ENCODE assay signal across 8 cellular contexts in the genomic region with DNA sequence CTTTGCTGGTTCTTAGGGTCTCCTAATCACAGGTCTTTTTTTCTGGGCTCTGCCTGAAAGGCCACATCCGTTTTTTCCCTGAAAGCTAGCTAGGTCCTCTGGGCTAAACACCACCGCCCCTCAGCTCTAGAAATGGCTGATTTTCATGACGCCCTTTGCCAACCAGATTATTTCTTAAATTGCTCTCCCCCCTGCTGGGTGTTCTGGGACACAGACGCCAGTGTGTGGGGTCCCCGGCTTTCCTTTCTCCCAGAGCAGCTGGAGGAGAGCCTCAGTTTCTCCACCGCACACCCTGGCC. TPM values are rescaled to one million over a fixed set of nuclear protein-coding genes. Genes with fewer than 3 reads are reported as not detected.
A peak's percentile ranks its signal among the peaks of the same experiment; 100 is the strongest.
DNase-seq lines count a peak whose midpoint lies in the region; ATAC-seq and TF ChIP-seq lines count a peak whose summit lies in the region.

No MANE protein-coding gene starts in this region.

- H3K4me1 ChIP-seq in cardiac muscle cell (ENCODE audit: low read depth): peaks cover 46% of the 10 kb centered on the region
- H3K4me1 ChIP-seq in lung (ENCODE audit: control insufficient read depth in 2 of 2, insufficient read depth in 2 of 2, low read length in 2 of 2): peaks cover 21 to 39% of the 10 kb centered on the region in 2 donors
- peaks cover 83% of the 10 kb centered on the region for H3K4me1 ChIP-seq in vagina

- H3K36me3 ChIP-seq in cardiac muscle cell: no peaks in the 10 kb centered on the region
- H3K36me3 ChIP-seq in brain microvascular endothelial cell (replicated peaks): no peaks in the 10 kb centered on the region
- H3K36me3 ChIP-seq in lung (ENCODE audit: control insufficient read depth in 2 of 2, insufficient read depth in 2 of 2, low read length in 2 of 2): no peaks in the 10 kb centered on the region
- no peaks in the 10 kb centered on the region for H3K36me3 ChIP-seq in vagina

- H3K27me3 ChIP-seq in cardiac muscle cell (no peaks in the 10 kb centered on the region), brain microvascular endothelial cell (replicated peaks) (no peaks in the 10 kb centered on the region), lung (ENCODE audit: control insufficient read depth, insufficient read depth) (no peaks in the 10 kb centered on the region), vagina (no peaks in the 10 kb centered on the region)

- no peak for TF ChIP-seq POLR2A in vagina (IDR thresholded peaks at IDR 0.05)

- H3K4me3 ChIP-seq in cardiac muscle cell (peak overlapping the region; percentile 28), brain microvascular endothelial cell (ENCODE audit: low read depth, low read length) (peak overlapping the region; percentile 51), lung (peak overlapping the region; percentile 46), vagina (peak overlapping the region; percentile 55 to 77)

- 16 to 17% methylated on average over 6 of the region's 6 CpGs for WGBS in lung, 2 donors

- intact Hi-C loops in cardiac septum (cut with DNase I): loop anchor here (2.0 kb wide), 2 partner anchors 49 to 65 kb away; partner anchors contain the start of gene CTDSP2
- intact Hi-C loops in vagina (cut with DNase I): loop anchor here (5.0 kb wide), 1 partner anchor 64 kb away; no protein-coding TSS in a partner anchor

- H3K9me3 ChIP-seq in cardiac muscle cell (ENCODE audit: low read depth) (no peaks in the 10 kb centered on the region), lung (ENCODE audit: control insufficient read depth in 2 of 2, insufficient read depth in 1 of 2, low read length in 1 of 2) (no peaks in the 10 kb centered on the region), vagina (no peaks in the 10 kb centered on the region)

- peak overlapping the region; percentile 31 for H3K27ac ChIP-seq in cardiac muscle cell
- peak overlapping the region; percentile 68 for H3K27ac ChIP-seq in brain microvascular endothelial cell
- H3K27ac ChIP-seq in lung (ENCODE audit: low read depth in 1 of 2, low read length in 1 of 2): peak overlapping the region; percentile 97 to 99
- H3K27ac ChIP-seq in vagina: peak overlapping the region; percentile 97

- DNase-seq in cardiac muscle cell (ENCODE audit: low read depth in 1 of 2, low spot score in 1 of 2) (peak; percentile 8 to 65), cardiac septum (ENCODE audit: low spot score) (no peak), brain microvascular endothelial cell (no peak), lung (ENCODE audit: low spot score) (no peak), vagina (ENCODE audit: extremely low spot score in 2 of 2) (no peak), SW480 (ENCODE audit: low spot score) (no peak)
- DNase-seq in activated CD4-positive, alpha-beta T cell treated with anti-CD3 and anti-CD28 coated beads, Interleukin-2, amount 50 U/mL, for 1 hour: no peak

- ATAC-seq in lung (ENCODE audit: insufficient read depth, low FRiP score) (no peak), HG02571 (IDR thresholded peaks at IDR 0.05; ENCODE audit: unreplicated experiment) (no peak)

- peak; percentile 14 for TF ChIP-seq CTCF in cardiac muscle cell (IDR thresholded peaks at IDR 0.05; ENCODE audit: low read depth, low read length)
- peak; percentile 11 for TF ChIP-seq CTCF in brain microvascular endothelial cell (IDR thresholded peaks at IDR 0.05; ENCODE audit: low read depth, low read length, missing control alignments)
- no peak for TF ChIP-seq CTCF in lung (IDR thresholded peaks at IDR 0.05; ENCODE audit: control extremely low read depth, extremely low read depth)
- peak in 1 of 3 experiments; percentile 38 for TF ChIP-seq CTCF in vagina (IDR thresholded peaks at IDR 0.05)

- in situ Hi-C loops in brain microvascular endothelial cell (cut with HindIII; ENCODE audit: low pct_ligation_motif_present, low sequenced_read_pairs): no loop called here

RNA-seq across cellular contexts. Expression of gene ATP23, which starts 45.3 kb away (rescaled TPM):
- total RNA-seq in cardiac muscle cell: 9.2 and 18.3 TPM in 2 replicates
- polyA plus RNA-seq in cardiac muscle cell: 11.4 and 14.3 TPM in 2 replicates
- total RNA-seq in cardiac septum: 6.2 TPM
- 1 to 10 TPM; 3.6 to 5.7 TPM for total RNA-seq in lung
- polyA plus RNA-seq in lung: 1 to 10 TPM; 6.1 to 6.9 TPM
- total RNA-seq in vagina: 31.9 TPM

RNA-seq across cellular contexts. Expression of gene CTDSP2, which starts 49.6 kb away (rescaled TPM):
- total RNA-seq in cardiac muscle cell (103 and 105 TPM in 2 replicates), cardiac septum (89.2 TPM), lung (100 to 1,000 TPM; 162 to 179 TPM), vagina (108 TPM)
- polyA plus RNA-seq in cardiac muscle cell (82.9 and 108 TPM in 2 replicates), lung (100 to 1,000 TPM in 1 of 2 donors, 10 to 100 TPM in 1; 46.8 to 104 TPM)

Comparison
In these comparisons a context has a peak if more than half of its experiments do, and no peak if none do; other contexts are left out.
1. DNase-seq: peak in cardiac muscle cell (2 of 2); none in cardiac septum (single experiment), brain microvascular endothelial cell (single experiment), lung (single experiment), vagina (0 of 2), activated CD4-positive, alpha-beta T cell treated with anti-CD3 and anti-CD28 coated beads, Interleukin-2, amount 50 U/mL, for 1 hour (single experiment) and SW480 (single experiment).
2. H3K27ac ChIP-seq: peak in every context shown above with its lines; median percentile 98 in lung; 97 in vagina; 68 in brain microvascular endothelial cell; 31 in cardiac muscle cell.
3. Peak in every context shown above with its lines, with median percentiles within 50 percentile points of each other: H3K4me3 ChIP-seq.